ENCODE assay signal across 8 cellular contexts in genomic region chr1:15341634-15342375, GRCh38.
A peak's percentile ranks its signal among the peaks of the same experiment; 100 is the strongest.
DNase-seq lines count a peak whose midpoint lies in the region; ATAC-seq and TF ChIP-seq lines count a peak whose summit lies in the region.

No MANE protein-coding gene starts in this region.

- peak; percentile 51 for ATAC-seq in left colon
- ATAC-seq in GM18520 (IDR thresholded peaks at IDR 0.05; ENCODE audit: unreplicated experiment): no peak
- no peak for ATAC-seq in HG03520 (IDR thresholded peaks at IDR 0.05; ENCODE audit: unreplicated experiment)
- ATAC-seq in GM21515 (IDR thresholded peaks at IDR 0.05; ENCODE audit: unreplicated experiment): no peak

- no peak for TF ChIP-seq CTCF in CD14-positive monocyte (IDR thresholded peaks at IDR 0.05)

- H3K27me3 Mint-ChIP-seq in CD14-positive monocyte (ENCODE audit: low read depth in 3 of 3): peaks cover 2 to 10% (median 6%) of the 10 kb centered on the region in 3 donors

- H3K4me1 Mint-ChIP-seq in CD14-positive monocyte: peaks cover 58% of the 10 kb centered on the region

- no peak for DNase-seq in CD14-positive monocyte (ENCODE audit: low spot score)
- DNase-seq in LHCN-M2 (ENCODE audit: low read depth): peak; percentile 31
- no peak for DNase-seq in left colon
- no peak for DNase-seq in NCI-H1930 (lab: John Stamatoyannopoulos, UW)

- H3K4me3 Mint-ChIP-seq in CD14-positive monocyte: peak overlapping the region in 1 of 2 donors; percentile 36

- peak overlapping the region; percentile 50 for H3K27ac ChIP-seq in angular gyrus (ENCODE audit: low read depth, low read length)

- peaks cover 3 to 4% of the 10 kb centered on the region in 2 donors for H3K36me3 Mint-ChIP-seq in CD14-positive monocyte

- peaks cover 0 to 3% (median 0%) of the 10 kb centered on the region in 7 donors for H3K9me3 Mint-ChIP-seq in CD14-positive monocyte

- intact Hi-C loops in CD14-positive monocyte (cut with micrococcal nuclease) (loop anchor here in 1 of 2 donors (5.0 kb wide), 1 partner anchor 90 kb away; no protein-coding TSS in a partner anchor), left colon (cut with DNase I, micrococcal nuclease) (no loop called here)

- H3K27ac Mint-ChIP-seq in CD14-positive monocyte: peak overlapping the region; percentile 66 to 89 (median 78)
